In the genomic region with DNA sequence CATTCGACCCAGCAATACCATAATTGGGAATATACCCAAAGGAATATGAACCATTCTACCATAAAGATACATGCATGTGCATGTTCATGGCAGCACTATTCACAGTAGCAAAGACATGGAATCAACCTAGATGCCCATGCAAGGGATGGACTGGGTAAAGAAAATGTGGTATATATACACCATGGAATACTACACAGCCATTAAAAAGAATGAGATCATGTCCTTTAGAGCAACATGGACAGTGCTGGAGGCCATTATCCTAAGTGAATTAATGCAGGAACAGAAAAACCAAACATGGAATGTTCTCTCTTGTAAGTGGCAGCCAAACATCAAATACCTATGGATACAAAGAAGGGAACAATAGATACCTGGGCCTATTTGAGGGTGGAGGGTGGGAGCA, we compare ENCODE assay signal across 37 cellular contexts. TPM values are rescaled to one million over a fixed set of nuclear protein-coding genes. Genes with fewer than 3 reads are reported as not detected.
"Had no signal": no experiment of that assay in that cellular context is flagged by ENCODE, and none has a peak within 500 bp of the region (broad histone marks: within the 10 kb centered on the region; RNA-seq: fewer than 3 reads in every experiment).

No MANE protein-coding gene starts in this region.

- H3K4me3 ChIP-seq: ascending aorta, cardiac muscle cell had no signal

- H3K27me3 Mint-ChIP-seq: activated B cell treated with CpG ODN at 0.5 μM for 24 hours; activated CD4-positive, alpha-beta memory T cell treated with anti-CD3 and anti-CD28 coated beads, Interleukin-2, amount 10 ng/mL, durations not matched to agents 7 days and 5 days; activated CD4-positive, alpha-beta T cell treated with anti-CD3 and anti-CD28 coated beads, Interleukin-2, amount 10 ng/mL, durations not matched to agents 24 days and 14 days; activated CD8-positive, alpha-beta memory T cell treated with anti-CD3 and anti-CD28 coated beads, Interleukin-2, amount 10 ng/mL, durations not matched to agents 7 days and 5 days; activated naive CD4-positive, alpha-beta T cell treated with anti-CD3 and anti-CD28 coated beads, Interleukin-2, amount 10 ng/mL, durations not matched to agents 7 days and 5 days; activated naive CD4-positive, alpha-beta T cell treated with anti-CD3 and anti-CD28 coated beads, Interleukin-2, amount 50 U/mL, for 24 hours; activated naive CD8-positive, alpha-beta T cell; activated naive CD8-positive, alpha-beta T cell treated with anti-CD3 and anti-CD28 coated beads, Interleukin-2, amount 10 ng/mL, durations not matched to agents 7 days and 5 days; activated naive CD8-positive, alpha-beta T cell treated with anti-CD3 and anti-CD28 coated beads, Interleukin-2, amount 50 U/mL, for 24 hours; activated T-cell treated with anti-CD3 and anti-CD28 coated beads, Interleukin-2, amount 50 U/mL, for 24 hours; brain; central memory CD8-positive, alpha-beta T cell had no signal

- H3K4me1 ChIP-seq: ascending aorta had no signal

- H3K36me3 ChIP-seq: ascending aorta, cardiac muscle cell had no signal

- H3K27ac ChIP-seq: ascending aorta, cardiac muscle cell, VCaP had no signal

- H3K9me3 ChIP-seq: ascending aorta had no signal

- DNase-seq: activated B cell treated with CpG ODN at 0.5 μM for 24 hours; activated CD4-positive, alpha-beta memory T cell treated with anti-CD3 and anti-CD28 coated beads, Interleukin-2, amount 10 ng/mL, durations not matched to agents 7 days and 5 days; activated CD4-positive, alpha-beta T cell treated with anti-CD3 and anti-CD28 coated beads for 4 hours; activated CD4-positive, alpha-beta T cell treated with anti-CD3 and anti-CD28 coated beads, Interleukin-2, amount 10 ng/mL, durations not matched to agents 24 days and 14 days; activated CD4-positive, alpha-beta T cell treated with anti-CD3 and anti-CD28 coated beads, Interleukin-2, amount 50 U/mL, for 48 hours; activated CD4-positive, CD25-positive, alpha-beta regulatory T cell treated with anti-CD3 and anti-CD28 coated beads, Interleukin-2, amount 50 U/mL, for 72 hours; activated CD8-positive, alpha-beta memory T cell treated with anti-CD3 and anti-CD28 coated beads for 24 hours; activated CD8-positive, alpha-beta memory T cell treated with anti-CD3 and anti-CD28 coated beads, Interleukin-2, amount 10 ng/mL, durations not matched to agents 7 days and 5 days; activated CD8-positive, alpha-beta memory T cell treated with anti-CD3 and anti-CD28 coated beads, Interleukin-2, amount 50 U/mL, for 48 hours; activated CD8-positive, alpha-beta T cell treated with anti-CD3 and anti-CD28 coated beads, Interleukin-2, amount 10 ng/mL, durations not matched to agents 7 days and 5 days; activated effector memory CD4-positive, alpha-beta T cell treated with Interleukin-2 at 50 U/mL for 16 hours; activated gamma-delta T cell; activated naive CD4-positive, alpha-beta T cell treated with anti-CD3 and anti-CD28 coated beads, Interleukin-2, amount 10 ng/mL, durations not matched to agents 7 days and 5 days; activated naive CD4-positive, alpha-beta T cell treated with Interleukin-2 at 50 U/mL for 16 hours; activated naive CD8-positive, alpha-beta T cell treated with anti-CD3 and anti-CD28 coated beads, Interleukin-2, amount 10 ng/mL, durations not matched to agents 7 days and 5 days; activated naive CD8-positive, alpha-beta T cell treated with anti-CD3 and anti-CD28 coated beads, Interleukin-2, amount 50 U/mL, for 24 hours; activated T-cell treated with anti-CD3 and anti-CD28 coated beads, Interleukin-2, amount 50 U/mL, for 24 hours; activated T-cell treated with anti-CD3 and anti-CD28 coated beads, Interleukin-2, amount 50 U/mL, for 48 hours; amygdala; anterior cingulate cortex; caudate nucleus; cerebellar nuclear complex; T-helper 2 cell; T-helper 9 cell had no signal

- H3K27me3 ChIP-seq: ascending aorta, cardiac muscle cell had no signal

- H3K9me3 Mint-ChIP-seq: central memory CD8-positive, alpha-beta T cell had no signal

- FAIRE-seq: bronchial epithelial cell, TTC549 had no signal

- H3K27ac Mint-ChIP-seq: activated B cell treated with CpG ODN at 0.5 μM for 24 hours; activated CD4-positive, alpha-beta memory T cell treated with anti-CD3 and anti-CD28 coated beads, Interleukin-2, amount 10 ng/mL, durations not matched to agents 7 days and 5 days; activated CD4-positive, alpha-beta T cell treated with anti-CD3 and anti-CD28 coated beads, Interleukin-2, amount 10 ng/mL, durations not matched to agents 24 days and 14 days; activated CD8-positive, alpha-beta memory T cell treated with anti-CD3 and anti-CD28 coated beads, Interleukin-2, amount 10 ng/mL, durations not matched to agents 7 days and 5 days; activated CD8-positive, alpha-beta T cell treated with anti-CD3 and anti-CD28 coated beads, Interleukin-2, amount 10 ng/mL, durations not matched to agents 7 days and 5 days; activated naive CD4-positive, alpha-beta T cell treated with anti-CD3 and anti-CD28 coated beads, Interleukin-2, amount 10 ng/mL, durations not matched to agents 7 days and 5 days; activated naive CD8-positive, alpha-beta T cell; activated naive CD8-positive, alpha-beta T cell treated with anti-CD3 and anti-CD28 coated beads, Interleukin-2, amount 10 ng/mL, durations not matched to agents 7 days and 5 days; activated naive CD8-positive, alpha-beta T cell treated with anti-CD3 and anti-CD28 coated beads, Interleukin-2, amount 50 U/mL, for 24 hours; activated T-cell treated with anti-CD3 and anti-CD28 coated beads, Interleukin-2, amount 50 U/mL, for 24 hours; activated T-helper 2 cell treated with anti-CD3 and anti-CD28 coated beads, Interferon-gamma antibody, Interleukin-2, Interleukin-4, amounts not matched to agents 10 μg/mL and 5 μg/mL and 100 μg/mL, durations not matched to agents 14 hours and 24 hours and 36 hours; brain; T-helper 1 cell treated with Interleukin-12 subunit alpha and Interleukin-12 subunit beta and Interleukin-4 antibody, amounts not matched to agents 30 μg/mL and 1 μg/mL, for 36 hours; T-helper 2 cell treated with Interferon-gamma antibody and Interleukin-4, amounts not matched to agents 5 μg/mL and 100 μg/mL, for 36 hours had no signal

- H3K4me3 Mint-ChIP-seq: activated B cell treated with CpG ODN at 0.5 μM for 24 hours; activated CD4-positive, alpha-beta memory T cell treated with anti-CD3 and anti-CD28 coated beads, Interleukin-2, amount 10 ng/mL, durations not matched to agents 7 days and 5 days; activated CD4-positive, alpha-beta T cell treated with anti-CD3 and anti-CD28 coated beads, Interleukin-2, amount 10 ng/mL, durations not matched to agents 24 days and 14 days; activated CD8-positive, alpha-beta memory T cell treated with anti-CD3 and anti-CD28 coated beads, Interleukin-2, amount 10 ng/mL, durations not matched to agents 7 days and 5 days; activated CD8-positive, alpha-beta T cell treated with anti-CD3 and anti-CD28 coated beads, Interleukin-2, amount 10 ng/mL, durations not matched to agents 7 days and 5 days; activated naive CD4-positive, alpha-beta T cell treated with anti-CD3 and anti-CD28 coated beads, Interleukin-2, amount 10 ng/mL, durations not matched to agents 7 days and 5 days; activated naive CD4-positive, alpha-beta T cell treated with anti-CD3 and anti-CD28 coated beads, Interleukin-2, amount 50 U/mL, for 24 hours; activated naive CD8-positive, alpha-beta T cell; activated naive CD8-positive, alpha-beta T cell treated with anti-CD3 and anti-CD28 coated beads, Interleukin-2, amount 10 ng/mL, durations not matched to agents 7 days and 5 days; activated naive CD8-positive, alpha-beta T cell treated with anti-CD3 and anti-CD28 coated beads, Interleukin-2, amount 50 U/mL, for 24 hours; activated T-cell treated with anti-CD3 and anti-CD28 coated beads, Interleukin-2, amount 50 U/mL, for 24 hours; central memory CD8-positive, alpha-beta T cell; T-helper 1 cell treated with Interleukin-12 subunit alpha and Interleukin-12 subunit beta and Interleukin-4 antibody, amounts not matched to agents 30 μg/mL and 1 μg/mL, for 36 hours; T-helper 2 cell treated with Interferon-gamma antibody and Interleukin-4, amounts not matched to agents 5 μg/mL and 100 μg/mL, for 36 hours had no signal

RNA-seq across cellular contexts. Expression of a gene that starts 32.7 kb away (rescaled TPM):
- total RNA-seq: activated naive CD8-positive, alpha-beta T cell treated with anti-CD3 and anti-CD28 coated beads, Interleukin-2, amount 10 ng/mL, durations not matched to agents 7 days and 5 days; ascending aorta; cardiac muscle cell; chondrocyte had no signal
- polyA plus RNA-seq: cardiac muscle cell had no signal
